ENCODE assay signal across 1 cellular context in the genomic region with DNA sequence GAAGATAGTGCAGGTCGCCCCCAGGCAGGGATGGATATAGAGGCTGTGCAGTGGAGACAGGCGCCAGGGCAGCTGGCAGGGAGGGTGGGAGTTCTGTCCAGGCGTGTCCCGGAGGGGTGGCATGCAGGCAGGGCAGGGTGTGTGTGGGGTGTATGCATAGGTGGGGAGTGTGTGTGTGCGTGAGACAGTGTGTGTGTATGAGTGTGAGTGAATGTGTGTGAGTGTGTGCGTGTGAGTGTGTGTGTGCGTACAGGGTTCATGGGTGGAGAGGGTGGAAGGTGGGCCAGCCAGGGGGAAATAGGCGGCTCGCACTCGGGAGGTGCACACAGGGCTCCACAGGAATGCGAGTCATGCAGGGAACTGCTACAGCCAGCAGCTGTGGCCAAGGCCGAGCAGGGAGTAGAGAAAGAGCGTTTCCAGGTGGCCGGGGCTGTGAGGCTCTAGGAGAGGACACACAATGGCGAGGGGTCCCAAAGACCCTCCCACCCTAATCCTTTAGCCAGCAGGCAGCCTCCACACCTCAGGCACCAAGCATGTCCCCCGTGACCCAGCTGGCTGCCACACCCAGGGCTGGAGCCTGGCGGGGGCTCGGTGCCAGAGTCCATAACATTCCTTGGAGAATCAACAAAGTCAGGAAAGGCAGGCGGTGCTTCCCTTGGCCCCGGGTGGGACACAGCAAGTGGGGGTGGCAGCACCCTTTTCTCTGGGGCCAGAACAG.
TF ChIP-seq lines count a peak whose summit lies in the region.

No MANE protein-coding gene starts in this region.

TF ChIP-seq in HepG2, 621 proteins besides CTCF, POLR2A, EP300 and RAD21 (continued from another document):
- TF ChIP-seq SOX6 (IDR thresholded peaks at IDR 0.05) (no peak), SOX6 (CRISPR knock-in tag; IDR thresholded peaks at IDR 0.05) (peak; percentile 56)
